Comparison of ENCODE assay signal across 8 cellular contexts in the genomic region with DNA sequence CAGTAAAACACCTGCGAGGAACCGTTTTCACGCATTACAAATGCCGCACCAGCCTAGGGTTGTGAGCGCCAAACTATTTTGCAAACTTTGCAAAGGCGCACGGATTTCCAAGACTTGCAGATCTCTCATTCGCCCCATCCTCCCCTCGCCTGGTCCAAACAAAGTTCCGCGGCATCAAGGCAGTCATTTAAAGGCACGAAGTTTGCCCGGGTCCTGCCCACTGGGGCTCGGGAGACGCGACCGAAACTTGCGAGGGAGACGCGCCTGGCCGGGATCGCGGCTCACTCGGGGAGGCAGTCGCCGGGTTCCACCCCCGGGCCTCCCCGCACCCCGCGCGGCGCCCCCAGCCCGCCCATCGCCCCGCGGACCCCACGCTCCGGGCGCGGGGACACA. TPM values are rescaled to one million over a fixed set of nuclear protein-coding genes. Genes with fewer than 3 reads are reported as not detected.
DNase-seq lines count a peak whose midpoint lies in the region; ATAC-seq, FAIRE-seq and TF ChIP-seq lines count a peak whose summit lies in the region.
"Had no signal": no experiment of that assay in that cellular context is flagged by ENCODE, and none has a peak within 500 bp of the region (broad histone marks: within the 10 kb centered on the region; RNA-seq: fewer than 3 reads in every experiment).

No MANE protein-coding gene starts in this region.

- peak overlapping the region; percentile 59 for H3K4me3 ChIP-seq in bronchial epithelial cell (ENCODE audit: low read depth, low read length)

- H3K36me3 ChIP-seq in bronchial epithelial cell (ENCODE audit: control insufficient read depth, insufficient read depth, low read length) = no peaks in the 10 kb centered on the region

- no peaks in the 10 kb centered on the region for H3K27me3 ChIP-seq in bronchial epithelial cell (ENCODE audit: control insufficient read depth, insufficient read depth, low read length)

- no peak for FAIRE-seq in bronchial epithelial cell (lab: Jason Lieb, UNC)
- FAIRE-seq: colon had no signal

- DNase-seq in bronchial epithelial cell (ENCODE audit: low read depth) (peak; percentile 27), islet precursor cell (peak; percentile 58), NCI-H2029 (lab: John Stamatoyannopoulos, UW) (no peak)
- peak; percentile 48 for DNase-seq in stimulated activated CD4-positive, alpha-beta T cell treated with anti-CD3 and anti-CD28 coated beads, Interleukin-15, amount 100 ng/mL, for 24 hours

- peak; percentile 9 for ATAC-seq in GM18517 (IDR thresholded peaks at IDR 0.05; ENCODE audit: unreplicated experiment)
- ATAC-seq in HG02943 (IDR thresholded peaks at IDR 0.05; ENCODE audit: low read depth, unreplicated experiment) = peak; percentile 18
- peak; percentile 28 for ATAC-seq in SK-N-SH treated with all-trans-retinoic acid at 6 μM for 48 hours

- no peak for TF ChIP-seq CTCF in bronchial epithelial cell (IDR thresholded peaks at IDR 0.05; ENCODE audit: insufficient read depth, low read length, severe bottlenecking)

TF ChIP-seq in SK-N-SH treated with all-trans-retinoic acid at 6 μM for 48 hours, 23 proteins besides CTCF, POLR2A, EP300 and RAD21:
- TF ChIP-seq PPARA (CRISPR knock-in tag; IDR thresholded peaks at IDR 0.05; ENCODE audit: borderline replicate concordance) = no peak
- no peak for TF ChIP-seq BACH2 (CRISPR knock-in tag; IDR thresholded peaks at IDR 0.05; ENCODE audit: borderline replicate concordance)
- TF ChIP-seq TCF4 (CRISPR knock-in tag; IDR thresholded peaks at IDR 0.05; ENCODE audit: borderline replicate concordance) = no peak
- TF ChIP-seq, protein P1, sequence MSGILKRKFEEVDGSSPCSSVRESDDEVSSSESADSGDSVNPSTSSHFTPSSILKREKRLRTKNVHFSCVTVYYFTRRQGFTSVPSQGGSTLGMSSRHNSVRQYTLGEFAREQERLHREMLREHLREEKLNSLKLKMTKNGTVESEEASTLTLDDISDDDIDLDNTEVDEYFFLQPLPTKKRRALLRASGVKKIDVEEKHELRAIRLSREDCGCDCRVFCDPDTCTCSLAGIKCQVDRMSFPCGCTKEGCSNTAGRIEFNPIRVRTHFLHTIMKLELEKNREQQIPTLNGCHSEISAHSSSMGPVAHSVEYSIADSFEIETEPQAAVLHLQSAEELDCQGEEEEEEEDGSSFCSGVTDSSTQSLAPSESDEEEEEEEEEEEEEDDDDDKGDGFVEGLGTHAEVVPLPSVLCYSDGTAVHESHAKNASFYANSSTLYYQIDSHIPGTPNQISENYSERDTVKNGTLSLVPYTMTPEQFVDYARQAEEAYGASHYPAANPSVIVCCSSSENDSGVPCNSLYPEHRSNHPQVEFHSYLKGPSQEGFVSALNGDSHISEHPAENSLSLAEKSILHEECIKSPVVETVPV (CRISPR knock-in tag; IDR thresholded peaks at IDR 0.05) = no peak
- TF ChIP-seq, protein P2, sequence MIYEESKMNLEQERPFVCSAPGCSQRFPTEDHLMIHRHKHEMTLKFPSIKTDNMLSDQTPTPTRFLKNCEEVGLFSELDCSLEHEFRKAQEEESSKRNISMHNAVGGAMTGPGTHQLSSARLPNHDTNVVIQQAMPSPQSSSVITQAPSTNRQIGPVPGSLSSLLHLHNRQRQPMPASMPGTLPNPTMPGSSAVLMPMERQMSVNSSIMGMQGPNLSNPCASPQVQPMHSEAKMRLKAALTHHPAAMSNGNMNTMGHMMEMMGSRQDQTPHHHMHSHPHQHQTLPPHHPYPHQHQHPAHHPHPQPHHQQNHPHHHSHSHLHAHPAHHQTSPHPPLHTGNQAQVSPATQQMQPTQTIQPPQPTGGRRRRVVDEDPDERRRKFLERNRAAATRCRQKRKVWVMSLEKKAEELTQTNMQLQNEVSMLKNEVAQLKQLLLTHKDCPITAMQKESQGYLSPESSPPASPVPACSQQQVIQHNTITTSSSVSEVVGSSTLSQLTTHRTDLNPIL (CRISPR knock-in tag; IDR thresholded peaks at IDR 0.05; ENCODE audit: low read depth) = no peak
- no peak for TF ChIP-seq ARNTL (CRISPR knock-in tag; IDR thresholded peaks at IDR 0.05; ENCODE audit: borderline replicate concordance, low read depth)
- TF ChIP-seq ISL1 (CRISPR knock-in tag; IDR thresholded peaks at IDR 0.05) = no peak
- TF ChIP-seq ESRRG (CRISPR knock-in tag; IDR thresholded peaks at IDR 0.05) = no peak
- TF ChIP-seq ZNF565 (CRISPR knock-in tag; conservative IDR thresholded peaks at IDR 0.05; ENCODE audit: low read depth) = no peak
- TF ChIP-seq ZNF8 (CRISPR knock-in tag; IDR thresholded peaks at IDR 0.05) = no peak
- TF ChIP-seq ZNF70 (CRISPR knock-in tag; IDR thresholded peaks at IDR 0.05) = no peak
- TF ChIP-seq RARB (CRISPR knock-in tag; IDR thresholded peaks at IDR 0.05) = no peak
- no peak for TF ChIP-seq CSDC2 (CRISPR knock-in tag; IDR thresholded peaks at IDR 0.05)
- TF ChIP-seq, protein P3, sequence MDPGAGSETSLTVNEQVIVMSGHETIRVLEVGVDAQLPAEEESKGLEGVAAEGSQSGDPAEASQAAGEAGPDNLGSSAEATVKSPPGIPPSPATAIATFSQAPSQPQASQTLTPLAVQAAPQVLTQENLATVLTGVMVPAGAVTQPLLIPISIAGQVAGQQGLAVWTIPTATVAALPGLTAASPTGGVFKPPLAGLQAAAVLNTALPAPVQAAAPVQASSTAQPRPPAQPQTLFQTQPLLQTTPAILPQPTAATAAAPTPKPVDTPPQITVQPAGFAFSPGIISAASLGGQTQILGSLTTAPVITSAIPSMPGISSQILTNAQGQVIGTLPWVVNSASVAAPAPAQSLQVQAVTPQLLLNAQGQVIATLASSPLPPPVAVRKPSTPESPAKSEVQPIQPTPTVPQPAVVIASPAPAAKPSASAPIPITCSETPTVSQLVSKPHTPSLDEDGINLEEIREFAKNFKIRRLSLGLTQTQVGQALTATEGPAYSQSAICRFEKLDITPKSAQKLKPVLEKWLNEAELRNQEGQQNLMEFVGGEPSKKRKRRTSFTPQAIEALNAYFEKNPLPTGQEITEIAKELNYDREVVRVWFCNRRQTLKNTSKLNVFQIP (CRISPR knock-in tag; IDR thresholded peaks at IDR 0.05; ENCODE audit: borderline replicate concordance, low read depth) = no peak

RNA-seq across cellular contexts. Expression of a gene that starts 0.6 kb away (rescaled TPM):
- total RNA-seq in bronchial epithelial cell = 8.7 and 15.9 TPM in 2 replicates
